Comparison of ENCODE assay signal across 8 cellular contexts in genomic region chr10:80530251-80530650, GRCh38. TPM values are rescaled to one million over a fixed set of nuclear protein-coding genes. Genes with fewer than 3 reads are reported as not detected.
DNase-seq lines count a peak whose midpoint lies in the region; TF ChIP-seq lines count a peak whose summit lies in the region.

No MANE protein-coding gene starts in this region.

- peak; percentile 33 for TF ChIP-seq CTCF in fibroblast of the aortic adventitia (IDR thresholded peaks at IDR 0.05; ENCODE audit: insufficient read depth, low read length)
- no peak for TF ChIP-seq CTCF in suprapubic skin (IDR thresholded peaks at IDR 0.05)

- H3K4me1 ChIP-seq in suprapubic skin = peaks cover 13% of the 10 kb centered on the region

- no peaks in the 10 kb centered on the region for H3K27me3 ChIP-seq in suprapubic skin

- 30% methylated on average over 2 of the region's 2 CpGs for WGBS in suprapubic skin

- H3K4me3 ChIP-seq in fibroblast of the aortic adventitia (ENCODE audit: low read depth, low read length) (no peak overlapping the region), suprapubic skin (no peak overlapping the region)

- no peaks in the 10 kb centered on the region for H3K9me3 ChIP-seq in suprapubic skin

- TF ChIP-seq EP300 in suprapubic skin (IDR thresholded peaks at IDR 0.05) = no peak

- H3K27ac ChIP-seq in suprapubic skin = no peak overlapping the region

- H3K36me3 ChIP-seq in suprapubic skin = no peaks in the 10 kb centered on the region

- TF ChIP-seq POLR2A in suprapubic skin (IDR thresholded peaks at IDR 0.05) = no peak

- DNase-seq in SIG-M5 treated with dmso at 0.1 percent for 504 hours (lab: John Stamatoyannopoulos, UW; ENCODE audit: unreplicated experiment) (peak; percentile 58), SIG-M5 (lab: John Stamatoyannopoulos, UW) (no peak), HUDEP-2 (lab: John Stamatoyannopoulos, UW; ENCODE audit: unreplicated experiment in 76 of 76) (peak in 58 of 76 experiments; percentile 4 to 58 (median 30)), fibroblast of the aortic adventitia (ENCODE audit: low read depth) (peak; percentile 8), HuH-7.5 (ENCODE audit: low spot score) (no peak), suprapubic skin (ENCODE audit: low spot score in 2 of 2) (no peak)
- peak; percentile 37 for DNase-seq in activated CD4-positive, alpha-beta T cell treated with anti-CD3 and anti-CD28 coated beads, Interleukin-2, amount 50 U/mL, for 1 hour
- peak; percentile 25 to 27 for DNase-seq in stimulated activated CD8-positive, alpha-beta memory T cell treated with anti-CD3 and anti-CD28 coated beads, Interleukin-15, amount 100 ng/mL, for 48 hours (ENCODE audit: low read depth in 2 of 2)

RNA-seq across cellular contexts. Expression of gene SH2D4B, which starts 7.5 kb away (rescaled TPM):
- total RNA-seq in fibroblast of the aortic adventitia (ENCODE audit: low replicate concordance) = not detected in 2 replicates
- total RNA-seq in suprapubic skin = under 1 TPM in 2 of 4 donors, not detected in 2; 0.18 to 0.23 TPM

Comparison
In these comparisons a context has a peak if more than half of its experiments do, and no peak if none do; other contexts are left out.
1. DNase-seq: peak in SIG-M5 treated with dmso at 0.1 percent for 504 hours (single experiment), HUDEP-2 (58 of 76), activated CD4-positive, alpha-beta T cell treated with anti-CD3 and anti-CD28 coated beads, Interleukin-2, amount 50 U/mL, for 1 hour (single experiment), fibroblast of the aortic adventitia (single experiment) and stimulated activated CD8-positive, alpha-beta memory T cell treated with anti-CD3 and anti-CD28 coated beads, Interleukin-15, amount 100 ng/mL, for 48 hours (2 of 2); none in SIG-M5 (single experiment), HuH-7.5 (single experiment) and suprapubic skin (0 of 2).